2 cellular contexts compared by ENCODE assay signal in genomic region chr20:38421915-38422314, GRCh38.
TF ChIP-seq lines count a peak whose summit lies in the region.

No MANE protein-coding gene starts in this region.

TF ChIP-seq in HEK293, 187 proteins besides CTCF, POLR2A, EP300 and RAD21:
- no peak for TF ChIP-seq ZNF155 (tag by site-specific recombination; IDR thresholded peaks at IDR 0.05)
- TF ChIP-seq ZIC2 (tag by site-specific recombination; IDR thresholded peaks at IDR 0.05), result 0 out of 2 replicates have a peak, but pooled peaks have one; percentile 20
- TF ChIP-seq ZNF600 (tag by site-specific recombination; IDR thresholded peaks at IDR 0.05), result 0 out of 2 replicates have a peak, but pooled peaks have one; percentile 11
TF ChIP-seq in HEK293: peak in this region for 2.

TF ChIP-seq in K562, 482 proteins besides CTCF, POLR2A, EP300 and RAD21:
- TF ChIP-seq POLR2G (IDR thresholded peaks at IDR 0.05; ENCODE audit: low read depth, low read length), result 0 out of 2 replicates have a peak, but pooled peaks have one; percentile 24
- TF ChIP-seq KDM5B (IDR thresholded peaks at IDR 0.05; ENCODE audit: insufficient replicate concordance, low read depth, low read length), result no peak
- no peak for TF ChIP-seq ZNF347 (CRISPR knock-in tag; IDR thresholded peaks at IDR 0.05; ENCODE audit: low read depth)
- no peak for TF ChIP-seq HMGN3 (IDR thresholded peaks at IDR 0.05; ENCODE audit: borderline replicate concordance, extremely low read depth, insufficient read length, low read depth, low read length)
